In the genomic region with DNA sequence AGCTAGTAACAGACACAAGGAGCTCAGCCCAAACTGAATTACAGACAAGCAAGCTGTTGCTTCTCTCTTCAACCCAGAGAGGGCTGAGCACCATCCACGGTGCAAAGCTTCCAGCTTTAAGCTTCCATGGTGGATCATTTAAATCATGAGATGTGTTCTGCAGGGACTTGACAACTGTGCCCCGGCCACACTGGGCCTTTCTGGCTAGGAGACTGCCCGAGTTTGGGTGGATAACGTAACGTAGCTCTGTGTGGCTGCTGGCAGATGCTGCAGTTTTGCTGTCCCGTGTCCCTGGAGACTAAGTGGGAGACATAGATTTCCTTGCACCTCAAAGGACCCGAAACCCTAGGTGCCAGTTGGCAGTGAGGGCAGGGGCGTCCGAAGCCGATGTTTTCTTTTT, we compare ENCODE assay signal across 27 cellular contexts.
DNase-seq lines count a peak whose midpoint lies in the region; FAIRE-seq and TF ChIP-seq lines count a peak whose summit lies in the region.
"Had no signal": no experiment of that assay in that cellular context is flagged by ENCODE, and none has a peak within 500 bp of the region (broad histone marks: within the 10 kb centered on the region; RNA-seq: fewer than 3 reads in every experiment).

No MANE protein-coding gene starts in this region.

- peak overlapping the region; percentile 24 for H2AFZ ChIP-seq in neuronal stem cell (ENCODE audit: low read length)

- H4K8ac ChIP-seq in neuronal stem cell (ENCODE audit: low read depth, low read length) = no peak overlapping the region

- no peaks in the 10 kb centered on the region for H3K9me3 ChIP-seq in right atrium auricular region
- H3K9me3 ChIP-seq in kidney (ENCODE audit: control insufficient read depth in 1 of 2, low read length in 2 of 2) = no peaks in the 10 kb centered on the region
- H3K9me3 ChIP-seq in neuronal stem cell (replicated peaks in 1 of 2; ENCODE audit: control insufficient read depth in 2 of 2, insufficient read depth in 1 of 2, low read depth in 1 of 2, low read length in 2 of 2) = no peaks in the 10 kb centered on the region
- no peaks in the 10 kb centered on the region for H3K9me3 ChIP-seq in transverse colon
- H3K9me3 ChIP-seq: A549 had no signal

- H3K27me3 Mint-ChIP-seq in activated naive CD8-positive, alpha-beta T cell treated with anti-CD3 and anti-CD28 coated beads for 36 hours = peaks cover 4% of the 10 kb centered on the region
- H3K27me3 Mint-ChIP-seq: B cell; CD4-positive, CD25-positive, alpha-beta regulatory T cell had no signal

- in situ Hi-C loops in transverse colon (cut with MboI; ENCODE audit: low pct_ligation_motif_present in 1 of 4, low pct_unique_long_range_greater_than_20kb in 1 of 4, low sequenced_read_pairs in 3 of 4) = no loop called here

- H2BK120ac ChIP-seq in neuronal stem cell (ENCODE audit: low read depth, low read length) = no peak overlapping the region

- DNase-seq in right atrium auricular region (ENCODE audit: low spot score) (peak; percentile 52), cardiac septum (ENCODE audit: low spot score) (no peak), kidney (peak; percentile 39), neuronal stem cell (ENCODE audit: low spot score) (no peak), transverse colon (no peak), foreskin fibroblast (no peak)
- DNase-seq in activated naive CD8-positive, alpha-beta T cell treated with anti-CD3 and anti-CD28 coated beads for 36 hours = no peak
- DNase-seq: AML-193; C1 segment of cervical spinal cord; CD4-positive, alpha-beta memory T cell; CD4-positive, CD25-positive, alpha-beta regulatory T cell; CD8-positive, alpha-beta memory T cell; COR-L47; DMS 273 treated with DMSO at 0.1 percent for 48 hours; DMS153; DMS53; DMS79; DND-41; EL; GDM1 had no signal

- no peak overlapping the region for H3K23ac ChIP-seq in neuronal stem cell (ENCODE audit: low read depth, low read length, poor library complexity)

- H3K27me3 ChIP-seq in right atrium auricular region = no peaks in the 10 kb centered on the region
- no peaks in the 10 kb centered on the region for H3K27me3 ChIP-seq in neuronal stem cell (ENCODE audit: control insufficient read depth in 3 of 3, insufficient read depth in 3 of 3, low read depth in 1 of 3, low read length in 3 of 3)
- no peaks in the 10 kb centered on the region for H3K27me3 ChIP-seq in transverse colon

- H4K91ac ChIP-seq in neuronal stem cell (ENCODE audit: low read depth, low read length, poor library complexity) = no peak overlapping the region

- H2BK5ac ChIP-seq in neuronal stem cell (ENCODE audit: low read length) = no peak overlapping the region

- H3K9me3 Mint-ChIP-seq in activated naive CD8-positive, alpha-beta T cell treated with anti-CD3 and anti-CD28 coated beads for 36 hours = no peaks in the 10 kb centered on the region

- no peak overlapping the region for H3K9ac ChIP-seq in kidney (ENCODE audit: low read length in 2 of 2)
- no peak overlapping the region for H3K9ac ChIP-seq in neuronal stem cell (ENCODE audit: low read depth, low read length, poor library complexity)

- no peak overlapping the region for H3K4me3 Mint-ChIP-seq in activated naive CD8-positive, alpha-beta T cell treated with anti-CD3 and anti-CD28 coated beads for 36 hours
- H3K4me3 Mint-ChIP-seq: B cell; CD14-positive monocyte; CD4-positive, alpha-beta memory T cell; CD4-positive, CD25-positive, alpha-beta regulatory T cell; CD8-positive, alpha-beta memory T cell had no signal

- H3K27ac ChIP-seq in right atrium auricular region (no peak overlapping the region), kidney (ENCODE audit: low read depth in 2 of 2, low read length in 2 of 2) (no peak overlapping the region), neuronal stem cell (replicated peaks; ENCODE audit: low read length) (no peak overlapping the region), transverse colon (no peak overlapping the region)
- H3K27ac ChIP-seq: 22Rv1, A549 had no signal

- peak overlapping the region; percentile 18 for H3K18ac ChIP-seq in neuronal stem cell (ENCODE audit: low read length)

- no peak overlapping the region for H3K4ac ChIP-seq in neuronal stem cell (ENCODE audit: low read length)

- no peak overlapping the region for H3K14ac ChIP-seq in neuronal stem cell (ENCODE audit: low read length)

- FAIRE-seq in kidney (lab: Jason Lieb, UNC) = no peak
- FAIRE-seq: A549, GM12878, GM12892, GM18507 had no signal

- H3K4me2 ChIP-seq in neuronal stem cell (ENCODE audit: insufficient read depth, low read length, poor library complexity, severe bottlenecking) = no peak overlapping the region
- H3K4me2 ChIP-seq: A549 had no signal

- TF ChIP-seq EP300 in transverse colon (IDR thresholded peaks at IDR 0.05; ENCODE audit: low read depth) = no peak

- WGBS in neuronal stem cell (ENCODE audit: extremely low coverage in 2 of 2, insufficient read length in 2 of 2, insufficient replicate concordance in 1 of 2), 2 donors = no CpG with 5 or more reads among the region's 10 CpGs
- WGBS in transverse colon (ENCODE audit: low coverage in 1 of 2), 2 donors = 85 to 93% methylated on average over 5 to 10 of the region's 10 CpGs

- H3K36me3 ChIP-seq in right atrium auricular region (no peaks in the 10 kb centered on the region), kidney (ENCODE audit: control insufficient read depth in 1 of 2, insufficient read depth in 2 of 2, low read length in 2 of 2) (no peaks in the 10 kb centered on the region), neuronal stem cell (replicated peaks in 1 of 2; ENCODE audit: control insufficient read depth in 2 of 2, insufficient read depth in 2 of 2, low read length in 2 of 2) (no peaks in the 10 kb centered on the region), transverse colon (no peaks in the 10 kb centered on the region)

- TF ChIP-seq POLR2A in transverse colon (IDR thresholded peaks at IDR 0.05) = no peak

- no peak overlapping the region for H2BK12ac ChIP-seq in neuronal stem cell (ENCODE audit: low read length)

- H3K79me1 ChIP-seq in neuronal stem cell (ENCODE audit: low read depth, low read length) = no peaks in the 10 kb centered on the region

- no peak overlapping the region for H3K27ac Mint-ChIP-seq in activated naive CD8-positive, alpha-beta T cell treated with anti-CD3 and anti-CD28 coated beads for 36 hours
- H3K27ac Mint-ChIP-seq: B cell; CD14-positive monocyte; CD4-positive, alpha-beta memory T cell; CD4-positive, CD25-positive, alpha-beta regulatory T cell; CD8-positive, alpha-beta memory T cell had no signal

- H2AK5ac ChIP-seq in neuronal stem cell (ENCODE audit: low read depth, low read length) = no peak overlapping the region

- no peak overlapping the region for H2BK15ac ChIP-seq in neuronal stem cell (ENCODE audit: low read length)

- intact Hi-C loops in cardiac septum (cut with DNase I) (no loop called here), kidney (cut with DNase I) (no loop called here), transverse colon (cut with DNase I; ENCODE audit: low total_unique reads) (no loop called here)

- H3K4me3 ChIP-seq in right atrium auricular region (no peak overlapping the region), kidney (ENCODE audit: low read length in 2 of 2) (no peak overlapping the region), neuronal stem cell (ENCODE audit: low read length in 2 of 2) (no peak overlapping the region), transverse colon (no peak overlapping the region), foreskin fibroblast (ENCODE audit: low read depth in 1 of 2, low read length in 2 of 2) (no peak overlapping the region)
- H3K4me3 ChIP-seq: A549, GM12878 had no signal

- TF ChIP-seq CTCF in right atrium auricular region (IDR thresholded peaks at IDR 0.05) = no peak
- TF ChIP-seq CTCF in kidney (IDR thresholded peaks at IDR 0.05; ENCODE audit: borderline replicate concordance, extremely low read depth, insufficient read depth) = no peak
- TF ChIP-seq CTCF in transverse colon (IDR thresholded peaks at IDR 0.05) = no peak
- no peak for TF ChIP-seq CTCF in foreskin fibroblast (IDR thresholded peaks at IDR 0.05; ENCODE audit: low read depth, low read length)

- no peaks in the 10 kb centered on the region for H3K36me3 Mint-ChIP-seq in activated naive CD8-positive, alpha-beta T cell treated with anti-CD3 and anti-CD28 coated beads for 36 hours
- H3K36me3 Mint-ChIP-seq: CD14-positive monocyte; CD4-positive, alpha-beta memory T cell; CD4-positive, CD25-positive, alpha-beta regulatory T cell had no signal

- H3K4me1 ChIP-seq in right atrium auricular region (no peaks in the 10 kb centered on the region), kidney (ENCODE audit: control insufficient read depth in 1 of 2, insufficient read depth in 1 of 2, low read depth in 1 of 2, low read length in 2 of 2) (no peaks in the 10 kb centered on the region), neuronal stem cell (ENCODE audit: control insufficient read depth in 2 of 2, insufficient read depth in 1 of 2, low read depth in 1 of 2, low read length in 2 of 2) (peaks cover 14 to 20% of the 10 kb centered on the region in 2 donors), transverse colon (no peaks in the 10 kb centered on the region)
- H3K4me1 ChIP-seq: A549 had no signal

- H3K4me1 Mint-ChIP-seq in activated naive CD8-positive, alpha-beta T cell treated with anti-CD3 and anti-CD28 coated beads for 36 hours = no peaks in the 10 kb centered on the region
- H3K4me1 Mint-ChIP-seq: B cell; CD14-positive monocyte; CD4-positive, alpha-beta memory T cell; CD4-positive, CD25-positive, alpha-beta regulatory T cell; CD8-positive, alpha-beta memory T cell had no signal

Comparison
In these comparisons a context has a peak if more than half of its experiments do, and no peak if none do; other contexts are left out.
1. DNase-seq: peak in right atrium auricular region (single experiment) and kidney (single experiment); none in cardiac septum (single experiment), neuronal stem cell (single experiment), transverse colon (single experiment), foreskin fibroblast (0 of 2) and activated naive CD8-positive, alpha-beta T cell treated with anti-CD3 and anti-CD28 coated beads for 36 hours (single experiment).